Comparison of ENCODE assay signal across 9 cellular contexts in the genomic region with DNA sequence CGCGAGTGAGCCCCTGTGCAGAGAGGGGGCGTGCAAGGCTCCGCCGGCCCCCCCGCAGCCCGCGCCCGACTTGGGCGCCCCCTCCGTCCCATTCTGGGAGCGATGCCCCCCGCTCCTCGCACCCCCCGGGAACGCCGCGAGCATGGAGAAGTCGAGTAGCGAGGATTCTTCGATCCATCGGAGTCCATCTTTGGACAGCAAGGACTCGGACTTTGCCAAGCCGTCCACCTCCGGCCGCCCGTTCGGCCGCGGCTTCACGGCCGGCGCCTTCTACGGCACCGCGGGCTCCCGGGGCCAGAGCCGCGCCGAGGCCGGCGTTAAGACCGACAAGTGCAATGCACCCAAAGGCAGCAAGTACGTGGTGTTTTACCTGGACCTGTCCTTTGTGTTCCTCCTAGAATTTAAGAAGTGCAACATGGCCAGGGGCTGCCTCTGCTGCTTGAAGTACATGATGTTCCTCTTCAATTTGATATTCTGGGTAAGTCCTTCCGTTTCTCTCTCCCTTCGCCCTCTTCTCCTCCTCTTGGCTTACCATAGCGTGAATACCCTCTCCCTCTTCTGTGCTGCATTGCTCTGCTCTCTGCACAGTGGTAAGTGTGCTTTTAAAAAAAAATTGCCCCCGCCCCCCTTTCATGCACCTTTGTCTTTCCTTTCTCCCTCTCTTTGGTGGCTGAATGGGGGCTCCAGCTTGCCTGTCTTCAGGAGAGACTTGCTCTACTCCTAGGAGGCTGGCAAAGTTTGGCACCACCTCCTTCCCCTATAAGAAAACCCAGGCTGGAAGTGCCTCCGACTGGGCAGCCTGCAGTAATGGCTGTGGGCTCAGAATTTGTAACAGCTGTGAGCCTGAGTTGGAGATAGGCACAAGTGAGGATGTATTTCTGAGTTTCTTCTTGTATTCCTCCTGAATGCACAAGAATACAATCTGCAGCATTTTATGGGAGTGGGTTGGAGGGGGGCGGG.
DNase-seq lines count a peak whose midpoint lies in the region; ATAC-seq lines count a peak whose summit lies in the region.
"Had no signal": no experiment of that assay in that cellular context is flagged by ENCODE, and none has a peak within 500 bp of the region (broad histone marks: within the 10 kb centered on the region; RNA-seq: fewer than 3 reads in every experiment).

No MANE protein-coding gene starts in this region.

- no peak for ATAC-seq in stimulated activated naive CD8-positive, alpha-beta T cell treated with anti-CD3 and anti-CD28 coated beads, Interleukin-15, Interleukin-2, amounts not matched to agents 100 U/mL and 50 U/mL, for 24 hours
- no peak for ATAC-seq in naive B cell (ENCODE audit: low read depth in 2 of 2)
- ATAC-seq in HG02571 (IDR thresholded peaks at IDR 0.05; ENCODE audit: unreplicated experiment): no peak

- H3K27me3 ChIP-seq in duodenal mucosa (ENCODE audit: control insufficient read depth in 1 of 2, insufficient read depth in 2 of 2, low read length in 2 of 2): peaks cover 8 to 17% of the 10 kb centered on the region in 2 donors

- H3K27ac ChIP-seq in duodenal mucosa (ENCODE audit: low read depth, low read length): no peak overlapping the region

- H3K9me3 Mint-ChIP-seq in stimulated activated naive CD8-positive, alpha-beta T cell treated with anti-CD3 and anti-CD28 coated beads, Interleukin-15, Interleukin-2, amounts not matched to agents 100 ng/mL and 50 ng/mL, for 24 hours: no peaks in the 10 kb centered on the region
- peaks cover 0 to 2% (median 0%) of the 10 kb centered on the region in 7 donors for H3K9me3 Mint-ChIP-seq in naive B cell
- H3K9me3 Mint-ChIP-seq: activated T-helper 1 cell treated with anti-CD3 and anti-CD28 coated beads, Interleukin-12 subunit alpha, Interleukin-12 subunit beta, Interleukin-2, Interleukin-4 antibody, amounts not matched to agents 30 ng/mL and 10 ng/mL and 1 ng/mL, durations not matched to agents 14 hours and 24 hours and 36 hours had no signal

- H3K27me3 Mint-ChIP-seq in stimulated activated naive CD8-positive, alpha-beta T cell treated with anti-CD3 and anti-CD28 coated beads, Interleukin-15, Interleukin-2, amounts not matched to agents 100 ng/mL and 50 ng/mL, for 24 hours: peaks cover 51% of the 10 kb centered on the region
- peaks cover 45 to 62% (median 60%) of the 10 kb centered on the region in 3 donors for H3K27me3 Mint-ChIP-seq in naive B cell

- no peaks in the 10 kb centered on the region for H3K36me3 Mint-ChIP-seq in stimulated activated naive CD8-positive, alpha-beta T cell treated with anti-CD3 and anti-CD28 coated beads, Interleukin-15, Interleukin-2, amounts not matched to agents 100 ng/mL and 50 ng/mL, for 24 hours (ENCODE audit: low read depth)
- no peaks in the 10 kb centered on the region for H3K36me3 Mint-ChIP-seq in naive B cell

- H3K4me3 Mint-ChIP-seq in stimulated activated naive CD8-positive, alpha-beta T cell treated with anti-CD3 and anti-CD28 coated beads, Interleukin-15, Interleukin-2, amounts not matched to agents 100 ng/mL and 50 ng/mL, for 24 hours: peak overlapping the region; percentile 20
- H3K4me3 Mint-ChIP-seq in naive B cell: peak overlapping the region in 7 of 8 donors; percentile 57 to 81 (median 71)
- H3K4me3 Mint-ChIP-seq: activated T-helper 1 cell treated with anti-CD3 and anti-CD28 coated beads, Interleukin-12 subunit alpha, Interleukin-12 subunit beta, Interleukin-2, Interleukin-4 antibody, amounts not matched to agents 30 ng/mL and 10 ng/mL and 1 ng/mL, durations not matched to agents 14 hours and 24 hours and 36 hours had no signal

- no peaks in the 10 kb centered on the region for H3K36me3 ChIP-seq in duodenal mucosa (ENCODE audit: control insufficient read depth in 1 of 2, insufficient read depth in 2 of 2, low read length in 2 of 2)

- peak overlapping the region; percentile 50 to 68 for H3K4me3 ChIP-seq in duodenal mucosa (ENCODE audit: low read depth in 1 of 2, low read length in 2 of 2)

- H3K9me3 ChIP-seq in duodenal mucosa (ENCODE audit: control insufficient read depth in 1 of 2, low read length in 2 of 2): no peaks in the 10 kb centered on the region

- H3K9ac ChIP-seq in duodenal mucosa (ENCODE audit: low read depth in 1 of 2, low read length in 2 of 2): no peak overlapping the region

- peaks cover 10% of the 10 kb centered on the region in 2 donors for H3K4me1 ChIP-seq in duodenal mucosa (ENCODE audit: control insufficient read depth in 1 of 2, insufficient read depth in 2 of 2, low read length in 2 of 2)

- no peak overlapping the region for H3K27ac Mint-ChIP-seq in stimulated activated naive CD8-positive, alpha-beta T cell treated with anti-CD3 and anti-CD28 coated beads, Interleukin-15, Interleukin-2, amounts not matched to agents 100 ng/mL and 50 ng/mL, for 24 hours
- peak overlapping the region in 1 of 6 donors; percentile 67 for H3K27ac Mint-ChIP-seq in naive B cell
- H3K27ac Mint-ChIP-seq: activated T-helper 1 cell treated with anti-CD3 and anti-CD28 coated beads, Interleukin-12 subunit alpha, Interleukin-12 subunit beta, Interleukin-2, Interleukin-4 antibody, amounts not matched to agents 30 ng/mL and 10 ng/mL and 1 ng/mL, durations not matched to agents 14 hours and 24 hours and 36 hours had no signal

- DNase-seq in stimulated activated naive CD8-positive, alpha-beta T cell treated with anti-CD3 and anti-CD28 coated beads, Interleukin-15, Interleukin-2, amounts not matched to agents 100 U/mL and 50 U/mL, for 24 hours: no peak
- no peak for DNase-seq in naive B cell
- no peak for DNase-seq in pons (ENCODE audit: low spot score)
- no peak for DNase-seq in activated CD4-positive, alpha-beta T cell treated with anti-CD3 and anti-CD28 coated beads for 48 hours
- no peak for DNase-seq in NCI-H524 treated with DMSO at 0.1 percent for 48 hours (lab: John Stamatoyannopoulos, UW)

- peaks cover 4% of the 10 kb centered on the region for H3K4me1 Mint-ChIP-seq in stimulated activated naive CD8-positive, alpha-beta T cell treated with anti-CD3 and anti-CD28 coated beads, Interleukin-15, Interleukin-2, amounts not matched to agents 100 ng/mL and 50 ng/mL, for 24 hours (ENCODE audit: low read depth)
- H3K4me1 Mint-ChIP-seq in naive B cell: peaks cover 10 to 31% (median 10%) of the 10 kb centered on the region in 3 donors
